10 cellular contexts compared by ENCODE assay signal in genomic region chr5:178331491-178331981, GRCh38.
A peak's percentile ranks its signal among the peaks of the same experiment; 100 is the strongest.
DNase-seq lines count a peak whose midpoint lies in the region; TF ChIP-seq lines count a peak whose summit lies in the region.
"Had no signal": no experiment of that assay in that cellular context is flagged by ENCODE, and none has a peak within 500 bp of the region (broad histone marks: within the 10 kb centered on the region; RNA-seq: fewer than 3 reads in every experiment).

No MANE protein-coding gene starts in this region.

- no peaks in the 10 kb centered on the region for H3K9me3 Mint-ChIP-seq in neural progenitor cell
- no peaks in the 10 kb centered on the region for H3K9me3 Mint-ChIP-seq in immature natural killer cell
- H3K9me3 Mint-ChIP-seq: activated T-cell treated with anti-CD3 and anti-CD28 coated beads, Interleukin-2, amount 50 U/mL, for 4 hours; CD4-positive, alpha-beta T cell had no signal

- H3K4me2 ChIP-seq in PC-9, result no peak overlapping the region
- H3K4me2 ChIP-seq in neural progenitor cell, result no peak overlapping the region

- H3K27me3 Mint-ChIP-seq in neural progenitor cell (ENCODE audit: insufficient read depth, low read depth) (peaks cover 2% of the 10 kb centered on the region), immature natural killer cell (ENCODE audit: low read depth in 3 of 3) (peaks cover 0 to 6% (median 2%) of the 10 kb centered on the region in 3 donors)
- H3K27me3 Mint-ChIP-seq: CD4-positive, alpha-beta T cell had no signal

- H3K36me3 Mint-ChIP-seq in neural progenitor cell (no peaks in the 10 kb centered on the region), immature natural killer cell (no peaks in the 10 kb centered on the region)

- H3K4me3 Mint-ChIP-seq in neural progenitor cell (no peak overlapping the region), immature natural killer cell (no peak overlapping the region)
- H3K4me3 Mint-ChIP-seq: activated T-cell treated with anti-CD3 and anti-CD28 coated beads, Interleukin-2, amount 50 U/mL, for 4 hours; CD4-positive, alpha-beta T cell had no signal

- H3K4me3 ChIP-seq in PC-9 (no peak overlapping the region), fibroblast of the aortic adventitia (ENCODE audit: low read depth, low read length) (no peak overlapping the region), neural progenitor cell (no peak overlapping the region)

- H3K4me1 Mint-ChIP-seq in neural progenitor cell (peaks cover 50% of the 10 kb centered on the region), immature natural killer cell (no peaks in the 10 kb centered on the region)

- H3K9ac ChIP-seq in neural progenitor cell, result no peak overlapping the region

- H3K9me3 ChIP-seq in PC-9 (ENCODE audit: insufficient read depth, low read depth), result no peaks in the 10 kb centered on the region
- H3K9me3 ChIP-seq in neural progenitor cell (ENCODE audit: low read depth), result no peaks in the 10 kb centered on the region

- POLR2A ChIA-PET in PC-9 (lab: Charles Lee; ENCODE audit: unreplicated experiment), result no interaction called here

- H3K27ac Mint-ChIP-seq in neural progenitor cell, result peak overlapping the region; percentile 37
- H3K27ac Mint-ChIP-seq in immature natural killer cell, result no peak overlapping the region
- H3K27ac Mint-ChIP-seq: CD4-positive, alpha-beta T cell had no signal

- no peaks in the 10 kb centered on the region for H3K79me2 ChIP-seq in PC-9 (ENCODE audit: low read depth)
- H3K79me2 ChIP-seq in neural progenitor cell (ENCODE audit: low read depth), result no peaks in the 10 kb centered on the region

- no peaks in the 10 kb centered on the region for H3K9me2 ChIP-seq in PC-9 (ENCODE audit: insufficient read depth)

- H3K4me1 ChIP-seq in PC-9 (replicated peaks; ENCODE audit: insufficient read depth) (no peaks in the 10 kb centered on the region), neural progenitor cell (peaks cover 6% of the 10 kb centered on the region)

- intact Hi-C loops in PC-9 (cut with micrococcal nuclease; ENCODE audit: unreplicated experiment), result no loop called here

- peaks cover 100% of the 10 kb centered on the region for H3K27me3 ChIP-seq in PC-9 (ENCODE audit: insufficient read depth, low read depth)
- H3K27me3 ChIP-seq in neural progenitor cell, result no peaks in the 10 kb centered on the region

- no peak for TF ChIP-seq CTCF in PC-9 (conservative IDR thresholded peaks at IDR 0.05)
- TF ChIP-seq CTCF in fibroblast of the aortic adventitia (IDR thresholded peaks at IDR 0.05; ENCODE audit: insufficient read depth, low read length), result no peak
- no peak for TF ChIP-seq CTCF in neural progenitor cell (IDR thresholded peaks at IDR 0.05)

- H3F3A ChIP-seq in PC-9 (ENCODE audit: insufficient read depth, low read depth), result no peaks in the 10 kb centered on the region
- no peaks in the 10 kb centered on the region for H3F3A ChIP-seq in neural progenitor cell (ENCODE audit: low read depth)

- 0 out of 2 replicates have a peak, but pooled peaks cover 3% of the 10 kb centered on the region for H4K20me1 ChIP-seq in PC-9 (ENCODE audit: insufficient read depth)
- H4K20me1 ChIP-seq in neural progenitor cell (ENCODE audit: low read depth), result no peaks in the 10 kb centered on the region

- H2AFZ ChIP-seq in PC-9 (no peak overlapping the region), neural progenitor cell (replicated peaks) (no peak overlapping the region)

- CTCF ChIA-PET in PC-9 (lab: Charles Lee), result no interaction called here

- H3K36me3 ChIP-seq in PC-9 (ENCODE audit: low read depth) (no peaks in the 10 kb centered on the region), neural progenitor cell (no peaks in the 10 kb centered on the region)

- peak; percentile 31 for DNase-seq in AG08396 (ENCODE audit: low spot score)
- peak; percentile 35 to 45 for DNase-seq in PC-9
- DNase-seq in fibroblast of the aortic adventitia (ENCODE audit: low read depth), result peak; percentile 1
- DNase-seq in neural progenitor cell (ENCODE audit: low spot score), result peak; percentile 29
- DNase-seq in activated T-cell treated with anti-CD3 and anti-CD28 coated beads, Interleukin-2, amount 50 U/mL, for 1 hour, result no peak
- DNase-seq in stimulated activated naive CD4-positive, alpha-beta T cell treated with Interleukin-2 at 50 U/mL for 16 hours (lab: John Stamatoyannopoulos, UW), result no peak
- DNase-seq in immature natural killer cell, result no peak
- no peak for DNase-seq in NCI-H1092 treated with DMSO at 0.1 percent for 48 hours (lab: John Stamatoyannopoulos, UW)
- DNase-seq: activated T-cell treated with anti-CD3 and anti-CD28 coated beads, Interleukin-2, amount 50 U/mL, for 4 hours; CD4-positive, alpha-beta T cell had no signal

- H3K27ac ChIP-seq in PC-9, result no peak overlapping the region
- H3K27ac ChIP-seq in neural progenitor cell, result no peak overlapping the region

- BruUV-seq in PC-9 (replicated peaks; lab: Mats Ljungman, UMichigan), result no TSS peak

Comparison
In these comparisons a context has a peak if more than half of its experiments do, and no peak if none do; other contexts are left out.
1. DNase-seq: peak in AG08396 (single experiment), PC-9 (2 of 2), fibroblast of the aortic adventitia (single experiment) and neural progenitor cell (single experiment); none in activated T-cell treated with anti-CD3 and anti-CD28 coated beads, Interleukin-2, amount 50 U/mL, for 1 hour (single experiment), stimulated activated naive CD4-positive, alpha-beta T cell treated with Interleukin-2 at 50 U/mL for 16 hours (single experiment), immature natural killer cell (0 of 3) and NCI-H1092 treated with DMSO at 0.1 percent for 48 hours (single experiment).